Comparison of ENCODE assay signal across 24 cellular contexts in genomic region chr17:67290244-67290993, GRCh38.
"Had no signal": no experiment of that assay in that cellular context is flagged by ENCODE, and none has a peak within 500 bp of the region (broad histone marks: within the 10 kb centered on the region; RNA-seq: fewer than 3 reads in every experiment).

No MANE protein-coding gene starts in this region.

- H3K36me3 ChIP-seq: adrenal gland, lower lobe of right lung, suprapubic skin, tibial nerve had no signal

- ATAC-seq: activated CD8-positive, alpha-beta memory T cell treated with anti-CD3 and anti-CD28 coated beads, Interleukin-2, amount 10 ng/mL, durations not matched to agents 7 days and 5 days; activated CD8-positive, alpha-beta T cell treated with anti-CD3 and anti-CD28 coated beads for 36 hours; activated naive CD4-positive, alpha-beta T cell treated with anti-CD3 and anti-CD28 coated beads, Interleukin-2, amount 50 U/mL, for 72 hours; foreskin keratinocyte; natural killer cell treated with Interleukin-12 subunit alpha and Interleukin-12 subunit beta and Interleukin-15 and Interleukin-18, amount 100 ng/mL, for 72 hours; stimulated activated effector memory CD8-positive, alpha-beta T cell treated with anti-CD3 and anti-CD28 coated beads, Interleukin-12 subunit alpha, Interleukin-12 subunit beta, amount 100 ng/mL, for 72 hours; stimulated activated naive CD8-positive, alpha-beta T cell treated with anti-CD3 and anti-CD28 coated beads, Interleukin-15, amount 100 ng/mL, for 72 hours; T-cell had no signal

- H3K27ac Mint-ChIP-seq: activated CD4-positive, alpha-beta T cell treated with anti-CD3 and anti-CD28 coated beads, Interleukin-2, amount 10 ng/mL, durations not matched to agents 7 days and 5 days; activated CD8-positive, alpha-beta memory T cell treated with anti-CD3 and anti-CD28 coated beads, Interleukin-2, amount 10 ng/mL, durations not matched to agents 7 days and 5 days; activated CD8-positive, alpha-beta T cell treated with anti-CD3 and anti-CD28 coated beads for 36 hours; activated naive CD4-positive, alpha-beta T cell treated with anti-CD3 and anti-CD28 coated beads, Interleukin-2, amount 50 U/mL, for 72 hours; activated T-helper 1 cell treated with anti-CD3 and anti-CD28 coated beads, Interleukin-12 subunit alpha, Interleukin-12 subunit beta, Interleukin-2, Interleukin-4 antibody, amounts not matched to agents 30 ng/mL and 10 ng/mL and 1 ng/mL, durations not matched to agents 14 hours and 24 hours and 36 hours; natural killer cell treated with Interleukin-12 subunit alpha and Interleukin-12 subunit beta and Interleukin-15 and Interleukin-18, amount 100 ng/mL, for 72 hours; stimulated activated effector memory CD8-positive, alpha-beta T cell treated with anti-CD3 and anti-CD28 coated beads, Interleukin-12 subunit alpha, Interleukin-12 subunit beta, amount 100 ng/mL, for 72 hours; T-cell; T-helper 2 cell treated with Interferon-gamma antibody and Interleukin-4, amounts not matched to agents 5 μg/mL and 100 μg/mL, for 36 hours had no signal

- H3K9me3 ChIP-seq: adrenal gland, lower lobe of right lung, suprapubic skin, tibial nerve had no signal

- H3K9me3 Mint-ChIP-seq: activated CD4-positive, alpha-beta T cell treated with anti-CD3 and anti-CD28 coated beads, Interleukin-2, amount 10 ng/mL, durations not matched to agents 7 days and 5 days; activated CD8-positive, alpha-beta T cell treated with anti-CD3 and anti-CD28 coated beads for 36 hours; activated T-helper 1 cell treated with anti-CD3 and anti-CD28 coated beads, Interleukin-12 subunit alpha, Interleukin-12 subunit beta, Interleukin-2, Interleukin-4 antibody, amounts not matched to agents 30 ng/mL and 10 ng/mL and 1 ng/mL, durations not matched to agents 14 hours and 24 hours and 36 hours; mesothelial cell of epicardium; natural killer cell treated with Interleukin-12 subunit alpha and Interleukin-12 subunit beta and Interleukin-15 and Interleukin-18, amount 100 ng/mL, for 72 hours; stimulated activated effector memory CD8-positive, alpha-beta T cell treated with anti-CD3 and anti-CD28 coated beads, Interleukin-12 subunit alpha, Interleukin-12 subunit beta, amount 100 ng/mL, for 72 hours; stimulated activated naive CD8-positive, alpha-beta T cell treated with anti-CD3 and anti-CD28 coated beads, Interleukin-15, amount 100 ng/mL, for 72 hours; T-cell; T-helper 2 cell treated with Interferon-gamma antibody and Interleukin-4, amounts not matched to agents 5 μg/mL and 100 μg/mL, for 36 hours had no signal

- H3K4me3 Mint-ChIP-seq: activated CD4-positive, alpha-beta T cell treated with anti-CD3 and anti-CD28 coated beads, Interleukin-2, amount 10 ng/mL, durations not matched to agents 7 days and 5 days; activated CD8-positive, alpha-beta memory T cell treated with anti-CD3 and anti-CD28 coated beads, Interleukin-2, amount 10 ng/mL, durations not matched to agents 7 days and 5 days; activated CD8-positive, alpha-beta T cell treated with anti-CD3 and anti-CD28 coated beads for 36 hours; activated T-helper 1 cell treated with anti-CD3 and anti-CD28 coated beads, Interleukin-12 subunit alpha, Interleukin-12 subunit beta, Interleukin-2, Interleukin-4 antibody, amounts not matched to agents 30 ng/mL and 10 ng/mL and 1 ng/mL, durations not matched to agents 14 hours and 24 hours and 36 hours; mesothelial cell of epicardium; natural killer cell treated with Interleukin-12 subunit alpha and Interleukin-12 subunit beta and Interleukin-15 and Interleukin-18, amount 100 ng/mL, for 72 hours; stimulated activated effector memory CD8-positive, alpha-beta T cell treated with anti-CD3 and anti-CD28 coated beads, Interleukin-12 subunit alpha, Interleukin-12 subunit beta, amount 100 ng/mL, for 72 hours; stimulated activated naive CD8-positive, alpha-beta T cell treated with anti-CD3 and anti-CD28 coated beads, Interleukin-15, amount 100 ng/mL, for 72 hours; T-cell; T-helper 2 cell treated with Interferon-gamma antibody and Interleukin-4, amounts not matched to agents 5 μg/mL and 100 μg/mL, for 36 hours had no signal

- H3K36me3 Mint-ChIP-seq: activated CD8-positive, alpha-beta memory T cell treated with anti-CD3 and anti-CD28 coated beads, Interleukin-2, amount 10 ng/mL, durations not matched to agents 7 days and 5 days; activated naive CD4-positive, alpha-beta T cell treated with anti-CD3 and anti-CD28 coated beads, Interleukin-2, amount 50 U/mL, for 72 hours; mesothelial cell of epicardium; natural killer cell treated with Interleukin-12 subunit alpha and Interleukin-12 subunit beta and Interleukin-15 and Interleukin-18, amount 100 ng/mL, for 72 hours; stimulated activated effector memory CD8-positive, alpha-beta T cell treated with anti-CD3 and anti-CD28 coated beads, Interleukin-12 subunit alpha, Interleukin-12 subunit beta, amount 100 ng/mL, for 72 hours; T-cell had no signal

- H3K79me2 ChIP-seq: parathyroid adenoma had no signal

- FAIRE-seq: astrocyte, keratinocyte, small intestine had no signal

- H3K27me3 Mint-ChIP-seq: activated CD4-positive, alpha-beta T cell treated with anti-CD3 and anti-CD28 coated beads, Interleukin-2, amount 10 ng/mL, durations not matched to agents 7 days and 5 days; activated CD8-positive, alpha-beta memory T cell treated with anti-CD3 and anti-CD28 coated beads, Interleukin-2, amount 10 ng/mL, durations not matched to agents 7 days and 5 days; activated CD8-positive, alpha-beta T cell treated with anti-CD3 and anti-CD28 coated beads for 36 hours; natural killer cell treated with Interleukin-12 subunit alpha and Interleukin-12 subunit beta and Interleukin-15 and Interleukin-18, amount 100 ng/mL, for 72 hours; stimulated activated naive CD8-positive, alpha-beta T cell treated with anti-CD3 and anti-CD28 coated beads, Interleukin-15, amount 100 ng/mL, for 72 hours; T-cell had no signal

- H3K4me1 ChIP-seq: foreskin keratinocyte, parathyroid adenoma had no signal

- DNase-seq: activated CD4-positive, alpha-beta T cell treated with anti-CD3 and anti-CD28 coated beads, Interleukin-2, amount 10 ng/mL, durations not matched to agents 7 days and 5 days; activated CD4-positive, CD25-positive, alpha-beta regulatory T cell treated with anti-CD3 and anti-CD28 coated beads, Interleukin-2, amount 50 U/mL, for 72 hours; activated CD8-positive, alpha-beta memory T cell treated with anti-CD3 and anti-CD28 coated beads, Interleukin-2, amount 10 ng/mL, durations not matched to agents 7 days and 5 days; activated CD8-positive, alpha-beta T cell treated with anti-CD3 and anti-CD28 coated beads for 36 hours; activated T-cell treated with anti-CD3 and anti-CD28 coated beads for 4 hours; erythroblast; foreskin keratinocyte; stimulated activated CD4-positive, alpha-beta T cell treated with anti-CD3 and anti-CD28 coated beads, Interleukin-2, amount 100 ng/mL, for 24 hours; stimulated activated naive CD8-positive, alpha-beta T cell treated with anti-CD3 and anti-CD28 coated beads, Interleukin-15, amount 100 ng/mL, for 72 hours; T-cell had no signal

- H3K9ac ChIP-seq: parathyroid adenoma had no signal

- H3K27me3 ChIP-seq: adrenal gland, foreskin keratinocyte, suprapubic skin, tibial nerve had no signal

- H3K4me3 ChIP-seq: adrenal gland, lower lobe of right lung, suprapubic skin had no signal

- H3K27ac ChIP-seq: foreskin keratinocyte, lower lobe of right lung, parathyroid adenoma, suprapubic skin had no signal
